19 cellular contexts compared by ENCODE assay signal in genomic region chr15:50916395-50916794, GRCh38.
"Had no signal": no experiment of that assay in that cellular context is flagged by ENCODE, and none has a peak within 500 bp of the region (broad histone marks: within the 10 kb centered on the region; RNA-seq: fewer than 3 reads in every experiment).

No MANE protein-coding gene starts in this region.

- DNase-seq: cortex of kidney; dorsolateral prefrontal cortex; effector CD8-positive, alpha-beta T cell; foreskin melanocyte; head of caudate nucleus; hippocampal formation; kidney glomerular epithelial cell; mammary epithelial cell; nucleus accumbens; ovary; stimulated activated CD4-positive, alpha-beta T cell treated with anti-CD3 and anti-CD28 coated beads, Interleukin-2, amount 100 ng/mL, for 48 hours; stimulated activated naive CD4-positive, alpha-beta T cell treated with Interleukin-2 at 50 U/mL for 16 hours had no signal

- H3K27ac ChIP-seq: dorsolateral prefrontal cortex, neural progenitor cell, ovary, right atrium auricular region had no signal

- H3K9me3 ChIP-seq: ovary, right atrium auricular region had no signal

- H3K4me1 ChIP-seq: neural progenitor cell had no signal

- H3K36me3 ChIP-seq: ovary had no signal

- ATAC-seq: left lobe of liver; natural killer cell treated with Interleukin-12 subunit alpha and Interleukin-12 subunit beta and Interleukin-15 and Interleukin-18, amount 100 ng/mL, for 72 hours had no signal

- FAIRE-seq: urothelium cell line had no signal

- H3K4me3 ChIP-seq: dorsolateral prefrontal cortex, neural progenitor cell, ovary, right atrium auricular region, smooth muscle cell had no signal

- H2AFZ ChIP-seq: neural progenitor cell had no signal

- H3K27me3 ChIP-seq: dorsolateral prefrontal cortex, neural progenitor cell, ovary, right atrium auricular region had no signal

- H3K27ac Mint-ChIP-seq: neural progenitor cell, type B pancreatic cell had no signal

- H3K9ac ChIP-seq: neural progenitor cell had no signal

- H3K4me2 ChIP-seq: neural progenitor cell, smooth muscle cell had no signal

- H3K9me3 Mint-ChIP-seq: natural killer cell treated with Interleukin-12 subunit alpha and Interleukin-12 subunit beta and Interleukin-15 and Interleukin-18, amount 100 ng/mL, for 72 hours; neural progenitor cell; type B pancreatic cell had no signal
